Comparison of ENCODE assay signal across 24 cellular contexts in genomic region chr1:153365696-153366095, GRCh38. TPM values are rescaled to one million over a fixed set of nuclear protein-coding genes. Genes with fewer than 3 reads are reported as not detected.
"Had no signal": no experiment of that assay in that cellular context is flagged by ENCODE, and none has a peak within 500 bp of the region (broad histone marks: within the 10 kb centered on the region; RNA-seq: fewer than 3 reads in every experiment).

No MANE protein-coding gene starts in this region.

- H3K9me3 ChIP-seq: prostate gland, right lobe of liver had no signal

- H3K27me3 ChIP-seq: brain microvascular endothelial cell, right lobe of liver had no signal

- H3K36me3 ChIP-seq: brain microvascular endothelial cell, prostate gland, right lobe of liver had no signal

- H3K27ac ChIP-seq: brain microvascular endothelial cell, foreskin keratinocyte, prostate gland, right lobe of liver had no signal

- H3K27ac Mint-ChIP-seq: nephron; T-helper 1 cell treated with Interleukin-12 subunit alpha and Interleukin-12 subunit beta and Interleukin-4 antibody, amounts not matched to agents 30 μg/mL and 1 μg/mL, for 36 hours had no signal

- H3K27me3 Mint-ChIP-seq: stimulated activated naive CD8-positive, alpha-beta T cell treated with anti-CD3 and anti-CD28 coated beads, Interleukin-15, amount 100 ng/mL, for 72 hours had no signal

- ATAC-seq: foreskin keratinocyte; right lobe of liver; stimulated activated naive CD8-positive, alpha-beta T cell treated with anti-CD3 and anti-CD28 coated beads, Interleukin-15, amount 100 ng/mL, for 72 hours had no signal

- H3K4me3 ChIP-seq: lung, prostate gland, right lobe of liver had no signal

- H3K4me1 ChIP-seq: prostate gland, right lobe of liver had no signal

- H3K9me3 Mint-ChIP-seq: nephron; stimulated activated naive CD8-positive, alpha-beta T cell treated with anti-CD3 and anti-CD28 coated beads, Interleukin-15, amount 100 ng/mL, for 72 hours; T-helper 1 cell treated with Interleukin-12 subunit alpha and Interleukin-12 subunit beta and Interleukin-4 antibody, amounts not matched to agents 30 μg/mL and 1 μg/mL, for 36 hours had no signal

- DNase-seq: activated CD4-positive, alpha-beta T cell treated with anti-CD3 and anti-CD28 coated beads for 1 hour; activated CD8-positive, alpha-beta memory T cell treated with anti-CD3 and anti-CD28 coated beads for 24 hours; activated CD8-positive, alpha-beta memory T cell treated with anti-CD3 and anti-CD28 coated beads, Interleukin-2, amount 50 U/mL, for 48 hours; activated effector memory CD4-positive, alpha-beta T cell treated with Interleukin-2 at 50 U/mL for 16 hours; activated naive CD4-positive, alpha-beta T cell treated with anti-CD3 and anti-CD28 coated beads, Interleukin-2, amount 50 U/mL, for 16 hours; activated T-cell treated with anti-CD3 and anti-CD28 coated beads, Interleukin-2, amount 50 U/mL, for 48 hours; aorta; brain microvascular endothelial cell; cortex of kidney; effector CD4-positive, alpha-beta T cell; foreskin keratinocyte; hypothalamus; midbrain; occipital lobe; right lobe of liver; small intestine; stimulated activated CD4-positive, alpha-beta T cell treated with anti-CD3 and anti-CD28 coated beads, Interleukin-4, amount 100 ng/mL, for 1 hour; stimulated activated naive CD8-positive, alpha-beta T cell treated with anti-CD3 and anti-CD28 coated beads, Interleukin-15, amount 100 ng/mL, for 72 hours had no signal

- H3K4me3 Mint-ChIP-seq: nephron; stimulated activated naive CD8-positive, alpha-beta T cell treated with anti-CD3 and anti-CD28 coated beads, Interleukin-15, amount 100 ng/mL, for 72 hours; T-helper 1 cell treated with Interleukin-12 subunit alpha and Interleukin-12 subunit beta and Interleukin-4 antibody, amounts not matched to agents 30 μg/mL and 1 μg/mL, for 36 hours had no signal

- H3K4me1 Mint-ChIP-seq: nephron; stimulated activated naive CD8-positive, alpha-beta T cell treated with anti-CD3 and anti-CD28 coated beads, Interleukin-15, amount 100 ng/mL, for 72 hours had no signal

RNA-seq across cellular contexts. Expression of gene S100A12, which starts 9.7 kb away (rescaled TPM):
- total RNA-seq: foreskin keratinocyte, prostate gland, ureter had no signal
- polyA plus RNA-seq: foreskin keratinocyte had no signal

RNA-seq across cellular contexts. Expression of gene PGLYRP4, which starts 17.1 kb away (rescaled TPM):
- total RNA-seq: aorta, occipital lobe, prostate gland, right lobe of liver, temporal lobe had no signal
- polyA plus RNA-seq: aorta had no signal

RNA-seq across cellular contexts. Expression of gene S100A7A, which starts 50.6 kb away (rescaled TPM):
- total RNA-seq: aorta, foreskin keratinocyte, lung, occipital lobe, prostate gland, right lobe of liver, temporal lobe, ureter had no signal
- polyA plus RNA-seq: aorta, foreskin keratinocyte, lung, small intestine had no signal
